ENCODE assay signal across 12 cellular contexts in the genomic region with DNA sequence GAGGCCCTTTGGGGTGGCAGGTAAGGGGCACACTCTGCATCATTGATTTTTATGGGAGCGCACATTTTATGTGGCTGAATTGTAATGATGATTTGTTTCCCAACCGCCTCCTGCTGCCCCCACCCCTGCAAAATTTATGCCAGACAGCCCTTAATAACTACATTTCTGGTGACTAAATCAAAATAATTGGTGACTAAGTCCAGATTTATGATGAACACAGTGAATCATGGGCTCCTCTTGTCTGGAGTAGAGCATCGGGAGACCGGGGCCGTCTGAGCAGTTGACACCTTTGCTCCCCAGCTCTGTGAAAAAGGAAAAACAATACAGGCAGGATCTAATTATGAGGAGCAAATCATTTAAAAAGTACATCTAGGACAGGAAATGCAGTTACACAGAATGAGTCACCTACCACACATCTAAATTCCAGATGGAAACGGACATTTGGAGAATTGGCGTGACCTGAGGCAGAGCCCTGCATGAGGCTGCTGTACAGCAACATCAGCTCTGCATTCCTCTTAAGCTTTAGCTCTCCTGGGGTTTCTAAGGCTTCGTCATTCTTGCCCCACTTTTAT. TPM values are rescaled to one million over a fixed set of nuclear protein-coding genes. Genes with fewer than 3 reads are reported as not detected.
DNase-seq lines count a peak whose midpoint lies in the region; ATAC-seq and TF ChIP-seq lines count a peak whose summit lies in the region.
"Had no signal": no experiment of that assay in that cellular context is flagged by ENCODE, and none has a peak within 500 bp of the region (broad histone marks: within the 10 kb centered on the region; RNA-seq: fewer than 3 reads in every experiment).

No MANE protein-coding gene starts in this region.

- no peaks in the 10 kb centered on the region for H3K36me3 ChIP-seq in GM23248 (ENCODE audit: low read depth)
- H3K36me3 ChIP-seq in Panc1 (ENCODE audit: control insufficient read depth, insufficient read depth, low read length), result no peaks in the 10 kb centered on the region

- H3K4me1 ChIP-seq in GM23248 (ENCODE audit: insufficient read depth) (peaks cover 34% of the 10 kb centered on the region), Panc1 (ENCODE audit: control insufficient read depth, insufficient read depth, low read length) (peaks cover 22% of the 10 kb centered on the region)

- H3K9ac ChIP-seq in GM23248, result peak overlapping the region; percentile 54

- no peaks in the 10 kb centered on the region for H3K4me1 Mint-ChIP-seq in activated naive CD8-positive, alpha-beta T cell treated with anti-CD3 and anti-CD28 coated beads for 36 hours

- no peak overlapping the region for H2AFZ ChIP-seq in GM23248

- in situ Hi-C loops in GM23248 (cut with MboI), result no loop called here
- in situ Hi-C loops in Panc1 (cut with HindIII; ENCODE audit: low pct_unique_long_range_greater_than_20kb, low sequenced_read_pairs), result no loop called here

- H3K27ac ChIP-seq in GM23248 (peak overlapping the region; percentile 91), Panc1 (ENCODE audit: low read length) (peak overlapping the region; percentile 86)

- H4K20me1 ChIP-seq in GM23248 (ENCODE audit: insufficient read depth), result no peaks in the 10 kb centered on the region

- H3K79me2 ChIP-seq in GM23248 (ENCODE audit: insufficient read depth), result no peaks in the 10 kb centered on the region

- no peak overlapping the region for H3K27ac Mint-ChIP-seq in activated naive CD8-positive, alpha-beta T cell treated with anti-CD3 and anti-CD28 coated beads for 36 hours

- H3K9me3 Mint-ChIP-seq in activated naive CD8-positive, alpha-beta T cell treated with anti-CD3 and anti-CD28 coated beads for 36 hours, result no peaks in the 10 kb centered on the region
- H3K9me3 Mint-ChIP-seq: activated T-cell treated with anti-CD3 and anti-CD28 coated beads, Interleukin-2, amount 50 U/mL, for 4 hours had no signal

- H3K4me3 ChIP-seq in GM23248 (peak overlapping the region; percentile 24; the same call in 1 of the 2 replicates), Panc1 (ENCODE audit: low read depth in 2 of 2, low read length in 2 of 2) (peak overlapping the region in 1 of 2 experiments; percentile 7; a peak in 2 of 4 replicates), epithelial cell of esophagus (ENCODE audit: low read length) (no peak overlapping the region)

- POLR2A ChIA-PET in Panc1 (lab: Charles Lee), result interaction anchor here (0.6 to 1.4 kb wide), 2 partner anchors 29 to 112 kb away, joined by 3 to 4 read pairs; a partner anchor contains a TSS

- DNase-seq in GM23248, result peak; percentile 99
- DNase-seq in Panc1 (ENCODE audit: low read depth, low spot score), result peak; percentile 71
- peak; percentile 90 for DNase-seq in epithelial cell of esophagus (ENCODE audit: low read depth)
- peak; percentile 99 for DNase-seq in renal cortical epithelial cell (ENCODE audit: low read depth)
- DNase-seq in activated CD4-positive, CD25-positive, alpha-beta regulatory T cell (lab: John Stamatoyannopoulos, UW), result no peak
- DNase-seq in activated naive CD8-positive, alpha-beta T cell treated with anti-CD3 and anti-CD28 coated beads for 36 hours, result no peak
- DNase-seq in midbrain (lab: John Stamatoyannopoulos, UW), result no peak
- DNase-seq in DMS153 treated with DMSO at 0.1 percent for 48 hours (lab: John Stamatoyannopoulos, UW; ENCODE audit: unreplicated experiment), result no peak
- DNase-seq: activated T-cell treated with anti-CD3 and anti-CD28 coated beads, Interleukin-2, amount 50 U/mL, for 4 hours; effector CD8-positive, alpha-beta T cell; left cardiac atrium; NCI-H446 treated with DMSO at 0.1 percent for 48 hours had no signal

- H3K4me3 Mint-ChIP-seq in activated naive CD8-positive, alpha-beta T cell treated with anti-CD3 and anti-CD28 coated beads for 36 hours, result no peak overlapping the region
- H3K4me3 Mint-ChIP-seq: activated T-cell treated with anti-CD3 and anti-CD28 coated beads, Interleukin-2, amount 50 U/mL, for 4 hours had no signal

- H3K4me2 ChIP-seq in GM23248 (ENCODE audit: unreplicated experiment), result peak overlapping the region; percentile 64

- no peak for TF ChIP-seq CTCF in Panc1 (IDR thresholded peaks at IDR 0.05)
- TF ChIP-seq CTCF in epithelial cell of esophagus (IDR thresholded peaks at IDR 0.05; ENCODE audit: insufficient read depth, low read depth, low read length, missing control alignments), result no peak

- H3K27me3 Mint-ChIP-seq in activated naive CD8-positive, alpha-beta T cell treated with anti-CD3 and anti-CD28 coated beads for 36 hours, result no peaks in the 10 kb centered on the region

- ATAC-seq in Panc1, result peak; percentile 95
- ATAC-seq: activated T-cell treated with anti-CD3 and anti-CD28 coated beads, Interleukin-2, amount 50 U/mL, for 4 hours had no signal

- no peaks in the 10 kb centered on the region for H3K9me2 ChIP-seq in GM23248 (ENCODE audit: insufficient read depth)

- H3K9me3 ChIP-seq in GM23248 (ENCODE audit: low read depth) (no peaks in the 10 kb centered on the region), Panc1 (ENCODE audit: control insufficient read depth, insufficient read depth, low read depth, low read length) (no peaks in the 10 kb centered on the region; the same call in 1 of the 2 replicates)

- BruUV-seq in Panc1 (replicated peaks; lab: Mats Ljungman, UMichigan), result no TSS peak

- intact Hi-C loops in Panc1 (cut with micrococcal nuclease; ENCODE audit: unreplicated experiment), result no loop called here

- H3F3A ChIP-seq in GM23248 (ENCODE audit: insufficient read depth), result peaks cover 38% of the 10 kb centered on the region

- WGBS in GM23248 (ENCODE audit: low coverage in 1 of 2, low lambda C conversion rate in 2 of 2, missing lambda C conversion rate in 2 of 2), 2 experiments, result 1 to 2% methylated on average over 8 of the region's 8 CpGs

- no peaks in the 10 kb centered on the region for H3K27me3 ChIP-seq in GM23248 (replicated peaks; ENCODE audit: insufficient read depth)
- H3K27me3 ChIP-seq in Panc1 (ENCODE audit: control insufficient read depth, insufficient read depth, low read length), result no peaks in the 10 kb centered on the region

- CTCF ChIA-PET in Panc1 (lab: Charles Lee), result interaction anchor here (1.4 kb wide), 1 partner anchor 284 kb away, joined by 6 read pairs; a partner anchor contains a TSS

- peaks cover 15% of the 10 kb centered on the region for H3K36me3 Mint-ChIP-seq in activated naive CD8-positive, alpha-beta T cell treated with anti-CD3 and anti-CD28 coated beads for 36 hours

RNA-seq across cellular contexts. Expression of a gene that starts 58.9 kb away (rescaled TPM):
- total RNA-seq in GM23248 (2014; rRNA removed; shearing (Covaris generic)), result 10.4 and 12.1 TPM in 2 replicates
- polyA plus RNA-seq in GM23248 (2016; fragmentation: Nextera tagmentation; extraction: Ambion mirVana), result 5.4 and 6.5 TPM in 2 replicates
- total RNA-seq in Panc1 (2021; ENCODE audit: unreplicated experiment) (1.4 TPM), renal cortical epithelial cell (13.5 and 56.1 TPM in 2 replicates)
- polyA plus RNA-seq in Panc1 (2012; ENCODE audit: insufficient read length), result 0.25 TPM
- 100 to 1,000 TPM; 149 TPM for total RNA-seq in activated naive CD8-positive, alpha-beta T cell treated with anti-CD3 and anti-CD28 coated beads for 36 hours

Comparison
In these comparisons a context has a peak if more than half of its experiments do, and no peak if none do; other contexts are left out.
1. DNase-seq: peak in GM23248 (single experiment), Panc1 (single experiment), epithelial cell of esophagus (single experiment) and renal cortical epithelial cell (single experiment); none in activated CD4-positive, CD25-positive, alpha-beta regulatory T cell (0 of 4), activated naive CD8-positive, alpha-beta T cell treated with anti-CD3 and anti-CD28 coated beads for 36 hours (single experiment), midbrain (single experiment) and DMS153 treated with DMSO at 0.1 percent for 48 hours (single experiment).